Comparison of ENCODE assay signal across 8 cellular contexts in the genomic region with DNA sequence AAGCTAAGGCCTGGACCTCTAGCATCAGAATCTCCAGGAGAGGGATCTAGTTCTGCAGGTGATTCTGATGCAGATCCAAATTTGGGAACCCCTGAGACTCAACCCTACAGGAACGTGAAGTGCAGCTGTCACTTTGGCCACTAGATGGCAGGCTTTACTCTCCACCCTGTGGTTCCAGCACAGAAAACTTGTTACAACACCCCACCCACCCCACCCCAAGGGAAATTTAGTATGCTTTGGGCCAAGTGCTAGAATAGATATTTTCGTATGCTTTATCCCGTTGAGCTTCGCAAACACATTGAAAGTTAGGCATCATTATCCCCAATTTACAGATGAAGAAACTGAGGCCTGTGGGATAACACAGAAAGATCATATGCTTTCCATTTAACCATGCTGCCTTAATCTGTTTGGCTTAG.
DNase-seq lines count a peak whose midpoint lies in the region; ATAC-seq and TF ChIP-seq lines count a peak whose summit lies in the region.

No MANE protein-coding gene starts in this region.

- H3K36me3 Mint-ChIP-seq in CD14-positive monocyte (no peaks in the 10 kb centered on the region), mesothelial cell of epicardium (no peaks in the 10 kb centered on the region)
- no peaks in the 10 kb centered on the region for H3K36me3 Mint-ChIP-seq in activated CD4-positive, alpha-beta T cell treated with anti-CD3 and anti-CD28 coated beads for 36 hours (ENCODE audit: low read depth)

- ATAC-seq in activated CD4-positive, alpha-beta T cell treated with anti-CD3 and anti-CD28 coated beads for 36 hours, result no peak
- no peak for ATAC-seq in HG02938 (IDR thresholded peaks at IDR 0.05; ENCODE audit: unreplicated experiment)

- no peaks in the 10 kb centered on the region for H3K36me3 ChIP-seq in MG63
- H3K36me3 ChIP-seq in testis (ENCODE audit: low read depth, missing control alignments), result no peaks in the 10 kb centered on the region

- POLR2A ChIA-PET in activated CD4-positive, alpha-beta T cell treated with anti-CD3 and anti-CD28 coated beads for 36 hours (lab: Charles Lee), result no interaction called here

- H3K27ac Mint-ChIP-seq in CD14-positive monocyte (no peak overlapping the region), mesothelial cell of epicardium (no peak overlapping the region)
- H3K27ac Mint-ChIP-seq in activated CD4-positive, alpha-beta T cell treated with anti-CD3 and anti-CD28 coated beads for 36 hours, result no peak overlapping the region

- TF ChIP-seq CTCF in CD14-positive monocyte (IDR thresholded peaks at IDR 0.05) (peak; percentile 85), mesothelial cell of epicardium (IDR thresholded peaks at IDR 0.05; ENCODE audit: unreplicated experiment) (peak; percentile 88), testis (IDR thresholded peaks at IDR 0.05) (peak in 2 of 3 experiments; percentile 50 to 78)

- DNase-seq in CD14-positive monocyte (ENCODE audit: low spot score), result no peak
- peak; percentile 10 for DNase-seq in GM19238 (ENCODE audit: insufficient read length, low spot score)
- peak; percentile 42 for DNase-seq in MG63
- DNase-seq in activated CD4-positive, alpha-beta T cell treated with anti-CD3 and anti-CD28 coated beads for 36 hours, result peak; percentile 70
- peak; percentile 64 for DNase-seq in ecto neural progenitor cell (ENCODE audit: low spot score)
- DNase-seq in mesothelial cell of epicardium (ENCODE audit: low spot score in 2 of 2, unreplicated experiment in 2 of 2), result peak in 1 of 2 experiments; percentile 54
- DNase-seq in testis, result peak; percentile 73

- CTCF ChIA-PET in activated CD4-positive, alpha-beta T cell treated with anti-CD3 and anti-CD28 coated beads for 36 hours (lab: Charles Lee), result interaction anchor here (0.7 to 1.5 kb wide), 6 partner anchors 10 to 310 kb away, joined by 3 to 12 read pairs (median 4); no protein-coding TSS in a partner anchor

- H3K4me1 ChIP-seq in testis, result no peaks in the 10 kb centered on the region

- H3K27me3 Mint-ChIP-seq in CD14-positive monocyte (ENCODE audit: low read depth in 3 of 3), result peaks cover 2 to 6% (median 5%) of the 10 kb centered on the region in 3 donors
- peaks cover 5% of the 10 kb centered on the region for H3K27me3 Mint-ChIP-seq in activated CD4-positive, alpha-beta T cell treated with anti-CD3 and anti-CD28 coated beads for 36 hours
- H3K27me3 Mint-ChIP-seq in mesothelial cell of epicardium (ENCODE audit: low read depth), result peaks cover 10% of the 10 kb centered on the region

- H3K27ac ChIP-seq in testis, result no peak overlapping the region

- intact Hi-C loops in CD14-positive monocyte (cut with micrococcal nuclease), result loop anchor here (5.0 kb wide), 1 partner anchor 311 kb away; no protein-coding TSS in a partner anchor
- intact Hi-C loops in activated CD4-positive, alpha-beta T cell treated with anti-CD3 and anti-CD28 coated beads for 36 hours (cut with DNase I, micrococcal nuclease), result loop anchor here (1.0 kb wide), 1 partner anchor 311 kb away; no protein-coding TSS in a partner anchor
- intact Hi-C loops in testis (cut with DNase I; ENCODE audit: low total_unique reads), result no loop called here

- H3K9me3 ChIP-seq in MG63, result no peaks in the 10 kb centered on the region
- no peaks in the 10 kb centered on the region for H3K9me3 ChIP-seq in testis

- no peaks in the 10 kb centered on the region for H3K27me3 ChIP-seq in MG63
- H3K27me3 ChIP-seq in testis, result no peaks in the 10 kb centered on the region

- H3K4me1 Mint-ChIP-seq in CD14-positive monocyte (peaks cover 1% of the 10 kb centered on the region), mesothelial cell of epicardium (peaks cover 17% of the 10 kb centered on the region)
- H3K4me1 Mint-ChIP-seq in activated CD4-positive, alpha-beta T cell treated with anti-CD3 and anti-CD28 coated beads for 36 hours, result no peaks in the 10 kb centered on the region

- H3K4me3 ChIP-seq in MG63, result no peak overlapping the region
- no peak overlapping the region for H3K4me3 ChIP-seq in testis

- WGBS in testis, 2 donors, result 23 to 31% methylated on average over 4 of the region's 4 CpGs

- no peak for TF ChIP-seq POLR2A in testis (IDR thresholded peaks at IDR 0.05)

- no peak overlapping the region for H3K4me3 Mint-ChIP-seq in CD14-positive monocyte
- no peak overlapping the region for H3K4me3 Mint-ChIP-seq in activated CD4-positive, alpha-beta T cell treated with anti-CD3 and anti-CD28 coated beads for 36 hours
- H3K4me3 Mint-ChIP-seq in mesothelial cell of epicardium, result no peak overlapping the region

- H3K9me3 Mint-ChIP-seq in CD14-positive monocyte (peaks cover 0 to 6% (median 0%) of the 10 kb centered on the region in 7 donors), mesothelial cell of epicardium (peaks cover 5% of the 10 kb centered on the region)
- no peaks in the 10 kb centered on the region for H3K9me3 Mint-ChIP-seq in activated CD4-positive, alpha-beta T cell treated with anti-CD3 and anti-CD28 coated beads for 36 hours (ENCODE audit: low read depth)
